In the genomic region with DNA sequence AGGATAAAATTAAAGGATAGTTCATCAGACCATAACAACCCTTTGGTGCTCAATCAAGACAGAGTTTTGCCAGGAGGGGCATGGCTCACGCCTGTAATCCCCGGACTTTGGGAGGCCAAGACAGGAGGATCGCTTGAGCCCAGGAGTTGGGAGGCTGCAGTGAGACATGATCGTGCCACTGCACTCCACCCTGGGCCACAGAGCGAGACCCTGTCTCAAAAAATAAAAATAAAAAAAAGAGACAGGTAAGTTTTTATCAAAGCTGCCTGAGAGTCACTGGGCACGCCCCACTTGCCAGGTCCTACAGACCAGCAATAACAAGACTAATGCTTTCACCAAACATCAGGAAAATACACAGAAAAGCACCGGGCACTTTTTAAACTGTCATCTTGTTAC, we compare ENCODE assay signal across 8 cellular contexts. TPM values are rescaled to one million over a fixed set of nuclear protein-coding genes. Genes with fewer than 3 reads are reported as not detected.
DNase-seq lines count a peak whose midpoint lies in the region; ATAC-seq and TF ChIP-seq lines count a peak whose summit lies in the region.

No MANE protein-coding gene starts in this region.

- peak overlapping the region; percentile 97 for H3K27ac Mint-ChIP-seq in activated naive CD4-positive, alpha-beta T cell treated with anti-CD3 and anti-CD28 coated beads, Interleukin-2, amount 10 ng/mL, durations not matched to agents 7 days and 5 days

- no peaks in the 10 kb centered on the region for H3K9me3 ChIP-seq in tibial artery

- intact Hi-C loops in tibial artery (cut with DNase I; ENCODE audit: low total_unique reads): loop anchor here (5.0 to 10.0 kb wide), 4 partner anchors 194 to 824 kb away; partner anchors contain the start of genes ANKRD37 and LRP2BP

- H3K4me3 Mint-ChIP-seq in activated naive CD4-positive, alpha-beta T cell treated with anti-CD3 and anti-CD28 coated beads, Interleukin-2, amount 10 ng/mL, durations not matched to agents 7 days and 5 days: peak overlapping the region; percentile 93

- no peaks in the 10 kb centered on the region for H3K9me3 Mint-ChIP-seq in activated naive CD4-positive, alpha-beta T cell treated with anti-CD3 and anti-CD28 coated beads, Interleukin-2, amount 10 ng/mL, durations not matched to agents 7 days and 5 days

- ATAC-seq in GM19025 (IDR thresholded peaks at IDR 0.05; ENCODE audit: low read depth, unreplicated experiment) (peak; percentile 1), HG03135 (IDR thresholded peaks at IDR 0.05; ENCODE audit: unreplicated experiment) (peak; percentile 5), GM21528 (IDR thresholded peaks at IDR 0.05; ENCODE audit: low FRiP score, unreplicated experiment) (no peak)

- peaks cover 5% of the 10 kb centered on the region for H3K27me3 Mint-ChIP-seq in activated naive CD4-positive, alpha-beta T cell treated with anti-CD3 and anti-CD28 coated beads, Interleukin-2, amount 10 ng/mL, durations not matched to agents 7 days and 5 days

- H3K4me1 Mint-ChIP-seq in activated naive CD4-positive, alpha-beta T cell treated with anti-CD3 and anti-CD28 coated beads, Interleukin-2, amount 10 ng/mL, durations not matched to agents 7 days and 5 days: peaks cover 51% of the 10 kb centered on the region

- H3K4me1 ChIP-seq in tibial artery: peaks cover 0 to 42% (median 16%) of the 10 kb centered on the region in 4 donors

- H3K27ac ChIP-seq in tibial artery: peak overlapping the region; percentile 94 to 97

- CTCF ChIA-PET in activated naive CD4-positive, alpha-beta T cell treated with anti-CD3 and anti-CD28 coated beads, Interleukin-2, amount 10 ng/mL, durations not matched to agents 7 days and 5 days (lab: Charles Lee): interaction anchor here (0.6 to 2.3 kb wide), 2 partner anchors 19 to 191 kb away, joined by 3 to 9 read pairs; no protein-coding TSS in a partner anchor

- TF ChIP-seq CTCF in kidney epithelial cell (IDR thresholded peaks at IDR 0.05; ENCODE audit: insufficient read depth, low read length, poor library complexity, severe bottlenecking) (no peak), tibial artery (IDR thresholded peaks at IDR 0.05) (no peak)

- H3K36me3 Mint-ChIP-seq in activated naive CD4-positive, alpha-beta T cell treated with anti-CD3 and anti-CD28 coated beads, Interleukin-2, amount 10 ng/mL, durations not matched to agents 7 days and 5 days: peaks cover 11% of the 10 kb centered on the region

- no peaks in the 10 kb centered on the region for H3K27me3 ChIP-seq in kidney epithelial cell (ENCODE audit: control insufficient read depth, insufficient read depth, low read length)
- H3K27me3 ChIP-seq in tibial artery: no peaks in the 10 kb centered on the region

- H3K4me3 ChIP-seq in kidney epithelial cell (ENCODE audit: low read depth, low read length) (peak overlapping the region; percentile 59), tibial artery (peak overlapping the region; percentile 61 to 76)

- DNase-seq in activated naive CD4-positive, alpha-beta T cell treated with anti-CD3 and anti-CD28 coated beads, Interleukin-2, amount 10 ng/mL, durations not matched to agents 7 days and 5 days: no peak
- DNase-seq in kidney epithelial cell (ENCODE audit: low read depth) (no peak), tibial artery (no peak), islet precursor cell (no peak), iPS-NIHi11 (ENCODE audit: low spot score) (no peak)

- H3K36me3 ChIP-seq in kidney epithelial cell (ENCODE audit: control insufficient read depth, insufficient read depth, low read length) (no peaks in the 10 kb centered on the region), tibial artery (no peaks in the 10 kb centered on the region)

RNA-seq across cellular contexts. Expression of gene CFAP97, which starts 0.8 kb away (rescaled TPM):
- total RNA-seq in kidney epithelial cell: 31.2 and 32.5 TPM in 2 replicates

RNA-seq across cellular contexts. Expression of gene SNX25, which starts 6.4 kb away (rescaled TPM):
- total RNA-seq in kidney epithelial cell: 15.5 and 15.7 TPM in 2 replicates

RNA-seq across cellular contexts. Expression of gene SLC25A4, which starts 59.9 kb away (rescaled TPM):
- 30.2 and 31.2 TPM in 2 replicates for total RNA-seq in kidney epithelial cell
